ENCODE assay signal across 21 cellular contexts in the genomic region with DNA sequence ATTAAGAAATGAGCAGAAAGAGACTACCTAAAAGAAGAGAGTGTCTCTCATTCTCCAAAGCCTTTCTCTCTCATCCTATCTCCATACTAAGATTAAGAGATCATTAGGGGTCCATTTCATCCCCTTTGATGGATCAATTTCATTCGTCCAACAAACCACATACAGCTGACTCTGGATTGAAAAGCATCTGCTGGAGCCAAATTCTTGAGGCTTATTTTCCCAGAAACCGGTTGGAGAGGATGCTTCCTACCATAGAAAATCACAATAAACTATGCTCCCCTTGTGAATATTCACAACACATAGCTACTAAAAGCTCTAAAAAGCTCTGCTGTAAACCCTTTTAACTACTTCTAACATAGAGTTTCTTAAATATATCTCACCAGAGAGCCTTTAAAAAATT.
"Had no signal": no experiment of that assay in that cellular context is flagged by ENCODE, and none has a peak within 500 bp of the region (broad histone marks: within the 10 kb centered on the region; RNA-seq: fewer than 3 reads in every experiment).

No MANE protein-coding gene starts in this region.

- ATAC-seq: activated CD8-positive, alpha-beta T cell treated with anti-CD3 and anti-CD28 coated beads for 36 hours; activated T-helper 17 cell treated with anti-CD3 and anti-CD28 coated beads, Interleukin-2, amount 50 U/mL, for 72 hours; left lung; upper lobe of right lung had no signal

- H3K9me3 ChIP-seq: left lung, prostate gland, right atrium auricular region, stomach, thoracic aorta, upper lobe of right lung had no signal

- H3K4me3 ChIP-seq: left lung, prostate gland, right atrium auricular region, stomach, thoracic aorta, upper lobe of right lung had no signal

- H3K4me1 ChIP-seq: left lung, prostate gland, right atrium auricular region, stomach, upper lobe of right lung had no signal

- H3K27ac ChIP-seq: left lung, prostate gland, right atrium auricular region, stomach, thoracic aorta, upper lobe of right lung had no signal

- H3K36me3 ChIP-seq: left lung, prostate gland, right atrium auricular region, stomach, thoracic aorta, upper lobe of right lung had no signal

- H3K27me3 ChIP-seq: left lung, right atrium auricular region, stomach, upper lobe of right lung had no signal

- DNase-seq: activated B cell treated with CpG ODN at 0.5 μM for 24 hours; activated CD4-positive, alpha-beta T cell treated with anti-CD3 and anti-CD28 coated beads for 48 hours; activated CD8-positive, alpha-beta T cell treated with anti-CD3 and anti-CD28 coated beads for 36 hours; activated naive CD4-positive, alpha-beta T cell; activated naive CD8-positive, alpha-beta T cell treated with anti-CD3 and anti-CD28 coated beads, Interleukin-2, amount 10 ng/mL, durations not matched to agents 7 days and 5 days; activated T-cell treated with anti-CD3 and anti-CD28 coated beads, Interleukin-2, amount 50 U/mL, for 1 hour; anterior cingulate cortex; foreskin melanocyte; kidney; left lung; midbrain; small intestine; stimulated activated CD4-positive, alpha-beta T cell treated with anti-CD3 and anti-CD28 coated beads, Interleukin-4, amount 100 ng/mL, for 1 hour; stomach; T-helper 1 cell; T-helper 9 cell; upper lobe of right lung had no signal
